In genomic region chr11:65418431-65418680, GRCh38 we compare ENCODE assay signal across 8 cellular contexts. TPM values are rescaled to one million over a fixed set of nuclear protein-coding genes. Genes with fewer than 3 reads are reported as not detected.
DNase-seq lines count a peak whose midpoint lies in the region; ATAC-seq and TF ChIP-seq lines count a peak whose summit lies in the region.

No MANE protein-coding gene starts in this region.

- WGBS in GM23248 (ENCODE audit: low coverage in 1 of 2, low lambda C conversion rate in 2 of 2, missing lambda C conversion rate in 2 of 2), 2 experiments, result 0% methylated on average over 3 to 4 of the region's 4 CpGs

- ATAC-seq in T-cell (replicated peaks in 1 of 4) (no peak), HG02981 (IDR thresholded peaks at IDR 0.05; ENCODE audit: unreplicated experiment) (no peak)

- H3K36me3 ChIP-seq in GM23248 (ENCODE audit: low read depth) (peaks cover 6% of the 10 kb centered on the region; the same call in 1 of the 2 replicates), skeletal muscle satellite cell (ENCODE audit: insufficient read depth, low read length) (peaks cover 13% of the 10 kb centered on the region)

- H3K9me3 ChIP-seq in GM23248 (ENCODE audit: low read depth) (no peaks in the 10 kb centered on the region), skeletal muscle satellite cell (replicated peaks; ENCODE audit: low read length) (no peaks in the 10 kb centered on the region)

- H3K9ac ChIP-seq in GM23248, result peak overlapping the region; percentile 100
- peak overlapping the region; percentile 98 for H3K9ac ChIP-seq in skeletal muscle satellite cell (ENCODE audit: low read depth, low read length)

- no peaks in the 10 kb centered on the region; the same call in 1 of the 2 replicates for H4K20me1 ChIP-seq in GM23248 (ENCODE audit: insufficient read depth)

- no peak for TF ChIP-seq CTCF in fibroblast of villous mesenchyme (IDR thresholded peaks at IDR 0.05; ENCODE audit: insufficient read depth, low read depth, low read length)

- no peak overlapping the region for H2AFZ ChIP-seq in GM23248

- H3K9me3 Mint-ChIP-seq in T-cell, result no peaks in the 10 kb centered on the region

- no peaks in the 10 kb centered on the region for H3K9me2 ChIP-seq in GM23248 (ENCODE audit: insufficient read depth)

- POLR2A ChIA-PET in T-cell (lab: Charles Lee), result interaction anchor here (0.6 to 12.1 kb wide), 5 partner anchors 80 to 92 kb away, joined by 3 to 306 read pairs (median 50); partner anchors contain the start of gene MALAT1 (in 2 of the 2)

- peaks cover 58% of the 10 kb centered on the region for H3F3A ChIP-seq in GM23248 (ENCODE audit: insufficient read depth)

- H3K27ac ChIP-seq in GM23248, result peak overlapping the region; percentile 100

- in situ Hi-C loops in GM23248 (cut with MboI), result no loop called here

- H3K4me1 ChIP-seq in GM23248 (ENCODE audit: insufficient read depth) (peaks cover 52% of the 10 kb centered on the region), skeletal muscle satellite cell (ENCODE audit: control insufficient read depth, insufficient read depth, low read length) (peaks cover 58% of the 10 kb centered on the region)

- peaks cover 51 to 73% (median 62%) of the 10 kb centered on the region in 3 donors for H3K4me1 Mint-ChIP-seq in T-cell

- H3K4me3 Mint-ChIP-seq in T-cell, result peak overlapping the region; percentile 91 to 100 (median 98)

- CTCF ChIA-PET in T-cell (lab: Charles Lee), result interaction anchor here in 1 of 2 donors (1.1 to 5.1 kb wide), 4 partner anchors 14 to 90 kb away, joined by 4 to 56 read pairs (median 17); no protein-coding TSS in a partner anchor

- H3K4me2 ChIP-seq in GM23248 (ENCODE audit: unreplicated experiment) (peak overlapping the region; percentile 85), skeletal muscle satellite cell (ENCODE audit: low read length) (peak overlapping the region; percentile 84)

- H3K27me3 Mint-ChIP-seq in T-cell, result no peaks in the 10 kb centered on the region

- peaks cover 9% of the 10 kb centered on the region for H3K36me3 Mint-ChIP-seq in T-cell

- H3K79me2 ChIP-seq in GM23248 (ENCODE audit: insufficient read depth), result peaks cover 82% of the 10 kb centered on the region

- peak overlapping the region; percentile 98 to 99 for H3K27ac Mint-ChIP-seq in T-cell

- H3K27me3 ChIP-seq in GM23248 (replicated peaks; ENCODE audit: insufficient read depth) (no peaks in the 10 kb centered on the region), skeletal muscle satellite cell (ENCODE audit: control insufficient read depth, insufficient read depth, low read length) (no peaks in the 10 kb centered on the region)

- H3K4me3 ChIP-seq in GM23248, result peak overlapping the region; percentile 65
- peak overlapping the region; percentile 69 for H3K4me3 ChIP-seq in fibroblast of villous mesenchyme (ENCODE audit: low read depth, low read length)
- H3K4me3 ChIP-seq in skeletal muscle satellite cell (ENCODE audit: low read length), result peak overlapping the region; percentile 61

- DNase-seq in GM23248, result no peak
- DNase-seq in T-cell, result peak in 1 of 34 experiments; percentile 14
- no peak for DNase-seq in fibroblast of villous mesenchyme (ENCODE audit: low read depth)
- DNase-seq in NCI-H1092 (lab: John Stamatoyannopoulos, UW), result no peak
- no peak for DNase-seq in NCI-H2107 treated with DMSO at 0.1 percent for 48 hours (lab: John Stamatoyannopoulos, UW; ENCODE audit: unreplicated experiment)
- no peak for DNase-seq in stimulated activated CD4-positive, alpha-beta T cell treated with anti-CD3 and anti-CD28 coated beads, Interleukin-2, amount 100 ng/mL, for 24 hours

RNA-seq across cellular contexts. Expression of gene NEAT1, which starts 4.2 kb away (rescaled TPM):
- total RNA-seq in GM23248 (2014; rRNA removed; shearing (Covaris generic)), result 74.3 and 143 TPM in 2 replicates
- polyA plus RNA-seq in GM23248 (2016; fragmentation: Nextera tagmentation; extraction: Ambion mirVana), result 36.2 and 50.7 TPM in 2 replicates
- total RNA-seq in T-cell, result 1,000 to 10,000 TPM in 1 of 5 donors, 100 to 1,000 TPM in 4; 368 to 1,017 (median 906) TPM
- total RNA-seq in fibroblast of villous mesenchyme, result 413 and 487 TPM in 2 replicates
- 147 and 206 TPM in 2 replicates for total RNA-seq in skeletal muscle satellite cell (2012; rRNA removed)

RNA-seq across cellular contexts. Expression of gene FRMD8, which starts 31.9 kb away (rescaled TPM):
- total RNA-seq in GM23248 (2014; rRNA removed; shearing (Covaris generic)), result 80.2 and 106 TPM in 2 replicates
- polyA plus RNA-seq in GM23248 (2016; fragmentation: Nextera tagmentation; extraction: Ambion mirVana), result 25.4 and 30.0 TPM in 2 replicates
- 10 to 100 TPM; 35.6 to 79.1 (median 77.8) TPM for total RNA-seq in T-cell
- total RNA-seq in fibroblast of villous mesenchyme, result 44.5 and 60.6 TPM in 2 replicates
- 40.3 and 51.8 TPM in 2 replicates for total RNA-seq in skeletal muscle satellite cell (2012; rRNA removed)

RNA-seq across cellular contexts. Expression of gene SLC25A45, which starts 35.9 kb away (rescaled TPM):
- 3.6 and 6.4 TPM in 2 replicates for total RNA-seq in GM23248 (2014; rRNA removed; shearing (Covaris generic))
- polyA plus RNA-seq in GM23248 (2016; fragmentation: Nextera tagmentation; extraction: Ambion mirVana), result 3.7 and 3.9 TPM in 2 replicates
- total RNA-seq in T-cell (10 to 100 TPM; 18.7 to 72.2 (median 22.6) TPM), fibroblast of villous mesenchyme (1.7 and 2.9 TPM in 2 replicates)
- total RNA-seq in skeletal muscle satellite cell (2012; rRNA removed), result 1.3 and 2.0 TPM in 2 replicates
